In genomic region chr10:10533417-10533816, GRCh38 we compare ENCODE assay signal across 30 cellular contexts.
DNase-seq lines count a peak whose midpoint lies in the region; ATAC-seq, FAIRE-seq and TF ChIP-seq lines count a peak whose summit lies in the region.
"Had no signal": no experiment of that assay in that cellular context is flagged by ENCODE, and none has a peak within 500 bp of the region (broad histone marks: within the 10 kb centered on the region; RNA-seq: fewer than 3 reads in every experiment).

No MANE protein-coding gene starts in this region.

- H2AFZ ChIP-seq in keratinocyte (ENCODE audit: control insufficient read depth, low read length) = no peak overlapping the region

- H3K27me3 ChIP-seq in keratinocyte (ENCODE audit: control insufficient read depth, extremely low read depth, insufficient read depth, low read length) = no peaks in the 10 kb centered on the region
- H3K27me3 ChIP-seq: ascending aorta, neutrophil, suprapubic skin had no signal

- no peak overlapping the region for H3K27ac Mint-ChIP-seq in activated naive CD4-positive, alpha-beta T cell treated with anti-CD3 and anti-CD28 coated beads for 36 hours
- H3K27ac Mint-ChIP-seq in activated T-cell treated with anti-CD3 and anti-CD28 coated beads, Interleukin-2, amount 50 U/mL, for 72 hours = no peak overlapping the region
- H3K27ac Mint-ChIP-seq: activated naive CD8-positive, alpha-beta T cell; activated T-helper 17 cell treated with anti-CD3 and anti-CD28 coated beads, Interleukin-2, amount 50 U/mL, for 72 hours; IgD-negative memory B cell; stimulated activated effector memory CD8-positive, alpha-beta T cell treated with anti-CD3 and anti-CD28 coated beads, Interleukin-12 subunit alpha, Interleukin-12 subunit beta, amount 100 ng/mL, for 72 hours had no signal

- no peak overlapping the region for H3K27ac ChIP-seq in keratinocyte (ENCODE audit: control insufficient read depth, insufficient read depth, low read length)
- H3K27ac ChIP-seq: A549, ascending aorta, neutrophil, psoas muscle, suprapubic skin had no signal

- CTCF ChIA-PET in activated naive CD4-positive, alpha-beta T cell treated with anti-CD3 and anti-CD28 coated beads for 36 hours (lab: Charles Lee) = interaction anchor here (1.2 kb wide), 1 partner anchor 12 kb away, joined by 4 read pairs; no protein-coding TSS in a partner anchor

- H3K4me1 ChIP-seq in keratinocyte (ENCODE audit: control insufficient read depth, extremely low read depth, insufficient read depth, low read length) = no peaks in the 10 kb centered on the region
- H3K4me1 ChIP-seq: A549, ascending aorta, psoas muscle, suprapubic skin had no signal

- no peaks in the 10 kb centered on the region for H4K20me1 ChIP-seq in keratinocyte (ENCODE audit: control insufficient read depth, extremely low read depth, insufficient read depth, low read length)

- intact Hi-C loops in activated naive CD4-positive, alpha-beta T cell treated with anti-CD3 and anti-CD28 coated beads for 36 hours (cut with micrococcal nuclease) = no loop called here

- H3K9me3 Mint-ChIP-seq in activated naive CD4-positive, alpha-beta T cell treated with anti-CD3 and anti-CD28 coated beads for 36 hours = no peaks in the 10 kb centered on the region
- no peaks in the 10 kb centered on the region for H3K9me3 Mint-ChIP-seq in activated T-cell treated with anti-CD3 and anti-CD28 coated beads, Interleukin-2, amount 50 U/mL, for 72 hours
- H3K9me3 Mint-ChIP-seq: activated T-helper 17 cell treated with anti-CD3 and anti-CD28 coated beads, Interleukin-2, amount 50 U/mL, for 72 hours; stimulated activated effector memory CD8-positive, alpha-beta T cell treated with anti-CD3 and anti-CD28 coated beads, Interleukin-12 subunit alpha, Interleukin-12 subunit beta, amount 100 ng/mL, for 72 hours had no signal

- DNase-seq in EH (ENCODE audit: low read depth) (peak; percentile 19), NCI-H226 (peak; percentile 69), epithelial cell of esophagus (ENCODE audit: low read depth) (peak; percentile 68), keratinocyte (ENCODE audit: low read depth, low spot score) (peak; percentile 7), cerebellar nuclear complex (lab: John Stamatoyannopoulos, UW) (no peak)
- DNase-seq in activated naive CD4-positive, alpha-beta T cell treated with anti-CD3 and anti-CD28 coated beads for 36 hours = no peak
- DNase-seq in activated T-cell treated with anti-CD3 and anti-CD28 coated beads, Interleukin-2, amount 50 U/mL, for 72 hours = no peak
- DNase-seq: activated CD4-positive, alpha-beta T cell treated with anti-CD3 and anti-CD28 coated beads, Interleukin-2, amount 50 U/mL, for 1 hour; COR-L47; DMS79; erythroblast; kidney glomerular epithelial cell; NCI-H2081 treated with DMSO at 0.1 percent for 48 hours; NCI-H446; NCI-H82; OCI-M1; psoas muscle; SHP77; T-helper 9 cell had no signal

- H3K4me3 Mint-ChIP-seq in activated naive CD4-positive, alpha-beta T cell treated with anti-CD3 and anti-CD28 coated beads for 36 hours = no peak overlapping the region
- no peak overlapping the region for H3K4me3 Mint-ChIP-seq in activated T-cell treated with anti-CD3 and anti-CD28 coated beads, Interleukin-2, amount 50 U/mL, for 72 hours
- H3K4me3 Mint-ChIP-seq: activated naive CD8-positive, alpha-beta T cell; activated T-helper 17 cell treated with anti-CD3 and anti-CD28 coated beads, Interleukin-2, amount 50 U/mL, for 72 hours; IgD-negative memory B cell; stimulated activated effector memory CD8-positive, alpha-beta T cell treated with anti-CD3 and anti-CD28 coated beads, Interleukin-12 subunit alpha, Interleukin-12 subunit beta, amount 100 ng/mL, for 72 hours had no signal

- H3K27me3 Mint-ChIP-seq in activated naive CD4-positive, alpha-beta T cell treated with anti-CD3 and anti-CD28 coated beads for 36 hours (ENCODE audit: low read depth) = peaks cover 26% of the 10 kb centered on the region
- H3K27me3 Mint-ChIP-seq in activated T-cell treated with anti-CD3 and anti-CD28 coated beads, Interleukin-2, amount 50 U/mL, for 72 hours (ENCODE audit: low read depth) = peaks cover 13% of the 10 kb centered on the region
- H3K27me3 Mint-ChIP-seq: IgD-negative memory B cell had no signal

- no peaks in the 10 kb centered on the region for H3K4me1 Mint-ChIP-seq in activated naive CD4-positive, alpha-beta T cell treated with anti-CD3 and anti-CD28 coated beads for 36 hours (ENCODE audit: low read depth)
- H3K4me1 Mint-ChIP-seq in activated T-cell treated with anti-CD3 and anti-CD28 coated beads, Interleukin-2, amount 50 U/mL, for 72 hours (ENCODE audit: low read depth) = no peaks in the 10 kb centered on the region
- H3K4me1 Mint-ChIP-seq: activated T-helper 17 cell treated with anti-CD3 and anti-CD28 coated beads, Interleukin-2, amount 50 U/mL, for 72 hours; IgD-negative memory B cell; stimulated activated effector memory CD8-positive, alpha-beta T cell treated with anti-CD3 and anti-CD28 coated beads, Interleukin-12 subunit alpha, Interleukin-12 subunit beta, amount 100 ng/mL, for 72 hours had no signal

- H3K79me2 ChIP-seq in keratinocyte (ENCODE audit: control insufficient read depth, insufficient read depth, low read length) = no peaks in the 10 kb centered on the region

- H3K36me3 ChIP-seq in keratinocyte (ENCODE audit: control insufficient read depth in 2 of 2, extremely low read depth in 1 of 2, insufficient read depth in 2 of 2, low read length in 2 of 2) = no peaks in the 10 kb centered on the region
- H3K36me3 ChIP-seq: ascending aorta, neutrophil, suprapubic skin had no signal

- dilution Hi-C loops in keratinocyte (cut with MboI; ENCODE audit: extremely low pct_ligation_motif_present, low sequenced_read_pairs) = no loop called here

- TF ChIP-seq CTCF in epithelial cell of esophagus (IDR thresholded peaks at IDR 0.05; ENCODE audit: insufficient read depth, low read depth, low read length, missing control alignments) (no peak), keratinocyte (optimal IDR thresholded peaks at IDR 0.05 in 1 of 3, IDR thresholded peaks at IDR 0.05 in 1 of 3, conservative IDR thresholded peaks at IDR 0.05 in 1 of 3; ENCODE audit: extremely low read depth in 1 of 3, insufficient read depth in 2 of 3, low read length in 3 of 3) (no peak)

- H3K4me3 ChIP-seq in epithelial cell of esophagus (ENCODE audit: low read length) = no peak overlapping the region
- no peak overlapping the region for H3K4me3 ChIP-seq in keratinocyte (ENCODE audit: control insufficient read depth in 2 of 3, extremely low read depth in 1 of 3, insufficient read depth in 2 of 3, low read depth in 1 of 3, low read length in 3 of 3)
- H3K4me3 ChIP-seq: A549, ascending aorta, lung, psoas muscle, suprapubic skin had no signal

- ATAC-seq in activated T-cell treated with anti-CD3 and anti-CD28 coated beads, Interleukin-2, amount 50 U/mL, for 72 hours (replicated peaks in 1 of 2) = no peak
- ATAC-seq in GM18519 (IDR thresholded peaks at IDR 0.05; ENCODE audit: low FRiP score, unreplicated experiment) = no peak
- ATAC-seq: A549; activated T-helper 17 cell treated with anti-CD3 and anti-CD28 coated beads, Interleukin-2, amount 50 U/mL, for 72 hours; psoas muscle; stimulated activated effector memory CD8-positive, alpha-beta T cell treated with anti-CD3 and anti-CD28 coated beads, Interleukin-12 subunit alpha, Interleukin-12 subunit beta, amount 100 ng/mL, for 72 hours had no signal

- no peak overlapping the region for H3K4me2 ChIP-seq in keratinocyte (ENCODE audit: control insufficient read depth, extremely low read depth, insufficient read depth, low read depth, low read length)
- H3K4me2 ChIP-seq: A549 had no signal

- no peak overlapping the region for H3K9ac ChIP-seq in keratinocyte (ENCODE audit: control insufficient read depth, extremely low read depth, insufficient read depth, low read length)

- FAIRE-seq in keratinocyte (lab: Jason Lieb, UNC) = peak; percentile 17
- FAIRE-seq: A549, urothelium cell line had no signal

- H3K36me3 Mint-ChIP-seq in activated naive CD4-positive, alpha-beta T cell treated with anti-CD3 and anti-CD28 coated beads for 36 hours (ENCODE audit: low read depth) = no peaks in the 10 kb centered on the region
- no peaks in the 10 kb centered on the region for H3K36me3 Mint-ChIP-seq in activated T-cell treated with anti-CD3 and anti-CD28 coated beads, Interleukin-2, amount 50 U/mL, for 72 hours (ENCODE audit: insufficient read depth in 2 of 2)
- H3K36me3 Mint-ChIP-seq: activated naive CD8-positive, alpha-beta T cell; IgD-negative memory B cell; stimulated activated effector memory CD8-positive, alpha-beta T cell treated with anti-CD3 and anti-CD28 coated beads, Interleukin-12 subunit alpha, Interleukin-12 subunit beta, amount 100 ng/mL, for 72 hours had no signal

- H3K9me1 ChIP-seq in keratinocyte (ENCODE audit: control insufficient read depth, extremely low read depth, insufficient read depth, low read length) = no peaks in the 10 kb centered on the region

- H3K9me3 ChIP-seq in keratinocyte (ENCODE audit: control insufficient read depth, low read depth, low read length) = no peaks in the 10 kb centered on the region
- H3K9me3 ChIP-seq: A549, ascending aorta, neutrophil, psoas muscle, suprapubic skin had no signal

Comparison
In these comparisons a context has a peak if more than half of its experiments do, and no peak if none do; other contexts are left out.
1. DNase-seq: peak in EH (single experiment), NCI-H226 (single experiment), epithelial cell of esophagus (single experiment) and keratinocyte (single experiment); none in activated naive CD4-positive, alpha-beta T cell treated with anti-CD3 and anti-CD28 coated beads for 36 hours (single experiment), activated T-cell treated with anti-CD3 and anti-CD28 coated beads, Interleukin-2, amount 50 U/mL, for 72 hours (0 of 2) and cerebellar nuclear complex (0 of 2).